In the genomic region with DNA sequence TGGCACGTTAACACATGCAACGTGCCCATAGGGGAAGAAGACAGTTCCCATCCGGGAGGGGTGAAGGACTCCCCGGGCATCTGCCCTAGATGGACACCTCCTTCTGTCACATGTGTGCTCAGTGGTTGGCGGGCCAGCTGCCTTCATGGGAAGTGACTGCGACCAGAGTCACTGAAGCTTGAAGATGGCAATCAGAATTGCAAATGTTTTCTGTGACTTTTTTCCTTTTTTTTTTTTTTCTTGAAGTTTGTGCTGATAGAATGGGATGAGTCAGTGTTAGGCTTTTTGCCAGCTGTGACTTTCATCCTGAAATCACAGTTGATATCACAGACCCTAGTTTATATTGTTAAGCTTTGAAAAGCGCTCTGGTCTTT, we compare ENCODE assay signal across 9 cellular contexts.
DNase-seq lines count a peak whose midpoint lies in the region; ATAC-seq, FAIRE-seq and TF ChIP-seq lines count a peak whose summit lies in the region.
"Had no signal": no experiment of that assay in that cellular context is flagged by ENCODE, and none has a peak within 500 bp of the region (broad histone marks: within the 10 kb centered on the region; RNA-seq: fewer than 3 reads in every experiment).

No MANE protein-coding gene starts in this region.

- DNase-seq in GM12878 (ENCODE audit: low read depth, low spot score) (no peak), Calu3 (no peak), dedifferentiated amniotic fluid mesenchymal stem cell (ENCODE audit: extremely low spot score) (no peak)
- DNase-seq in stimulated activated CD4-positive, alpha-beta T cell treated with anti-CD3 and anti-CD28 coated beads, Interleukin-4, amount 100 ng/mL, for 1 hour: no peak

- SMC1A ChIA-PET in GM12878 (lab: Charles Lee; ENCODE audit: uncharacterized antibody, unreplicated experiment): interaction anchor here (0.9 to 1.4 kb wide), 2 partner anchors 134 to 166 kb away, joined by 3 read pairs; no protein-coding TSS in a partner anchor

- no peaks in the 10 kb centered on the region for H3K36me3 Mint-ChIP-seq in Calu3 (ENCODE audit: insufficient read depth, unreplicated experiment)

- no peak overlapping the region for H3K4me3 Mint-ChIP-seq in Calu3 (ENCODE audit: low read depth, unreplicated experiment)

- H3K36me3 ChIP-seq in GM12878 (ENCODE audit: control insufficient read depth in 2 of 2, insufficient read depth in 2 of 2, low read length in 1 of 2) (peaks cover 2 to 19% of the 10 kb centered on the region in 2 experiments; a peak in 3 of 4 replicates), parathyroid adenoma (ENCODE audit: control insufficient read depth, insufficient read depth, low read length) (no peaks in the 10 kb centered on the region)

- no peaks in the 10 kb centered on the region for H3K27me3 ChIP-seq in GM12878 (replicated peaks in 1 of 2; ENCODE audit: control insufficient read depth in 2 of 2, insufficient read depth in 2 of 2, low read length in 1 of 2)
- no peaks in the 10 kb centered on the region for H3K27me3 ChIP-seq in parathyroid adenoma (ENCODE audit: control insufficient read depth, insufficient read depth, low read length)

- H2AFZ ChIP-seq in GM12878 (ENCODE audit: control insufficient read depth, low read depth, low read length) (no peak overlapping the region), parathyroid adenoma (peak overlapping the region; percentile 5)

- in situ Hi-C loops in GM12878 (cut with MboI): loop anchor here (25.0 kb wide), 1 partner anchor 1398 kb away; no protein-coding TSS in a partner anchor

- H3K79me2 ChIP-seq in GM12878 (ENCODE audit: control insufficient read depth, insufficient read depth, low read length) (no peaks in the 10 kb centered on the region), parathyroid adenoma (no peaks in the 10 kb centered on the region)

- H4K20me1 ChIP-seq in GM12878 (ENCODE audit: control insufficient read depth, insufficient read depth): no peaks in the 10 kb centered on the region

- H3K4me1 Mint-ChIP-seq in Calu3 (ENCODE audit: low read depth, unreplicated experiment): no peaks in the 10 kb centered on the region

- no peak overlapping the region for H3K27ac ChIP-seq in GM12878 (ENCODE audit: control insufficient read depth, insufficient read depth)
- H3K27ac ChIP-seq in parathyroid adenoma: peak overlapping the region; percentile 58

- 17% methylated on average over 7 of the region's 7 CpGs for WGBS in GM12878 (ENCODE audit: insufficient coverage, insufficient replicate concordance, low lambda C conversion rate, missing lambda C conversion rate)

- ATAC-seq in GM18517 (IDR thresholded peaks at IDR 0.05; ENCODE audit: unreplicated experiment): peak; percentile 49
- ATAC-seq in HG02870 (IDR thresholded peaks at IDR 0.05; ENCODE audit: unreplicated experiment): peak; percentile 63
- ATAC-seq in GM12878: peak; percentile 84
- no peak for ATAC-seq in HG02970 (IDR thresholded peaks at IDR 0.05; ENCODE audit: low FRiP score, unreplicated experiment)

- intact Hi-C loops in GM12878 (cut with micrococcal nuclease; ENCODE audit: unreplicated experiment): no loop called here
- intact Hi-C loops in Calu3 (cut with micrococcal nuclease; ENCODE audit: unreplicated experiment): no loop called here

- peak; percentile 31 for FAIRE-seq in GM12878 (lab: Jason Lieb, UNC)

- H3K4me2 ChIP-seq in GM12878 (ENCODE audit: control insufficient read depth, insufficient read depth) (no peak overlapping the region), parathyroid adenoma (ENCODE audit: low read length) (peak overlapping the region; percentile 30)

- H3K27ac Mint-ChIP-seq in Calu3 (ENCODE audit: unreplicated experiment): no peak overlapping the region

- no peak for TF ChIP-seq EP300 in GM12878 (IDR thresholded peaks at IDR 0.05; ENCODE audit: borderline replicate concordance in 1 of 2, control insufficient read depth in 1 of 2, low read depth in 2 of 2, low read length in 2 of 2)

- BruUV-seq in GM12878 (replicated peaks; lab: Mats Ljungman, UMichigan) (no TSS peak), Calu3 (replicated peaks; lab: Mats Ljungman, UMichigan) (no TSS peak)

- H3K9me3 ChIP-seq in GM12878 (replicated peaks; ENCODE audit: control insufficient read depth, insufficient read depth, low read length) (no peaks in the 10 kb centered on the region), parathyroid adenoma (ENCODE audit: control insufficient read depth, low read length) (no peaks in the 10 kb centered on the region)

- RAD21 ChIA-PET in GM12878 (lab: Charles Lee; ENCODE audit: unreplicated experiment): interaction anchor here (2.1 kb wide), 1 partner anchor 15 kb away, joined by 5 read pairs; no protein-coding TSS in a partner anchor

- no peaks in the 10 kb centered on the region for H3K9me3 Mint-ChIP-seq in Calu3 (ENCODE audit: low read depth, unreplicated experiment)

- no peak overlapping the region for H3K4me3 ChIP-seq in GM12878
- H3K4me3 ChIP-seq in parathyroid adenoma (ENCODE audit: low read depth, low read length): no peak overlapping the region
- H3K4me3 ChIP-seq: lung had no signal

- TF ChIP-seq POLR2A in GM12878 (IDR thresholded peaks at IDR 0.05; ENCODE audit: low read depth, low read length): no peak

- no peaks in the 10 kb centered on the region for H3K27me3 Mint-ChIP-seq in Calu3 (ENCODE audit: unreplicated experiment)

- CTCF ChIA-PET in GM12878 (lab: Yijun Ruan, JAX): interaction anchor here (1.0 to 1.6 kb wide), 3 partner anchors 15 to 222 kb away, joined by 3 to 4 read pairs (median 3); no protein-coding TSS in a partner anchor
- CTCF ChIA-PET in Calu3 (lab: Charles Lee): no interaction called here

- H3K4me1 ChIP-seq in GM12878 (ENCODE audit: control insufficient read depth, insufficient read depth, low read length) (peaks cover 4% of the 10 kb centered on the region), parathyroid adenoma (peaks cover 11% of the 10 kb centered on the region)

- no peak for TF ChIP-seq RAD21 in GM12878 (IDR thresholded peaks at IDR 0.05; ENCODE audit: insufficient read depth, low read depth, low read length)

- TF ChIP-seq CTCF in GM12878 (IDR thresholded peaks at IDR 0.05 in 2 of 3, conservative IDR thresholded peaks at IDR 0.05 in 1 of 3; ENCODE audit: control insufficient read depth in 2 of 3, extremely low read depth in 1 of 3, insufficient read depth in 1 of 3, low read depth in 3 of 3, low read length in 3 of 3): no peak
- no peak for TF ChIP-seq CTCF in parathyroid adenoma (IDR thresholded peaks at IDR 0.05)
- no peak for TF ChIP-seq CTCF in Calu3 (IDR thresholded peaks at IDR 0.05; ENCODE audit: unreplicated experiment)

- POLR2A ChIA-PET in GM12878 (lab: Charles Lee): interaction anchor here (0.6 kb wide), 1 partner anchor 54 kb away, joined by 3 read pairs; no protein-coding TSS in a partner anchor

- H3K9ac ChIP-seq in GM12878 (ENCODE audit: control insufficient read depth, insufficient read depth, low read length) (no peak overlapping the region), parathyroid adenoma (no peak overlapping the region)

TF ChIP-seq in GM12878, 131 proteins besides CTCF, POLR2A, EP300 and RAD21 (continues in another document):
- TF ChIP-seq POU2F2 (IDR thresholded peaks at IDR 0.05; ENCODE audit: borderline replicate concordance, low read depth, low read length) (0 out of 3 replicates have a peak, but pooled peaks have one; percentile 34), ZNF384 (IDR thresholded peaks at IDR 0.05; ENCODE audit: borderline replicate concordance, low read depth, low read length) (peak; percentile 76), SREBF1 (IDR thresholded peaks at IDR 0.05; ENCODE audit: low read length) (no peak), MEF2B (IDR thresholded peaks at IDR 0.05; ENCODE audit: partially characterized antibody, poor library complexity, severe bottlenecking) (no peak), SPI1 (IDR thresholded peaks at IDR 0.05; ENCODE audit: borderline replicate concordance, insufficient read depth, low read depth, low read length) (no peak), RUNX3 (IDR thresholded peaks at IDR 0.05; ENCODE audit: low read length) (no peak), ZNF274 (IDR thresholded peaks at IDR 0.05; ENCODE audit: insufficient read depth, insufficient read length) (no peak), KLF5 (IDR thresholded peaks at IDR 0.05; ENCODE audit: partially characterized antibody) (no peak), FOS (IDR thresholded peaks at IDR 0.05; ENCODE audit: borderline replicate concordance, extremely low read depth, insufficient read length) (no peak), KAT2A (conservative IDR thresholded peaks at IDR 0.05; ENCODE audit: control insufficient read depth, low read depth, low read length) (no peak)
- TF ChIP-seq, protein P1, sequence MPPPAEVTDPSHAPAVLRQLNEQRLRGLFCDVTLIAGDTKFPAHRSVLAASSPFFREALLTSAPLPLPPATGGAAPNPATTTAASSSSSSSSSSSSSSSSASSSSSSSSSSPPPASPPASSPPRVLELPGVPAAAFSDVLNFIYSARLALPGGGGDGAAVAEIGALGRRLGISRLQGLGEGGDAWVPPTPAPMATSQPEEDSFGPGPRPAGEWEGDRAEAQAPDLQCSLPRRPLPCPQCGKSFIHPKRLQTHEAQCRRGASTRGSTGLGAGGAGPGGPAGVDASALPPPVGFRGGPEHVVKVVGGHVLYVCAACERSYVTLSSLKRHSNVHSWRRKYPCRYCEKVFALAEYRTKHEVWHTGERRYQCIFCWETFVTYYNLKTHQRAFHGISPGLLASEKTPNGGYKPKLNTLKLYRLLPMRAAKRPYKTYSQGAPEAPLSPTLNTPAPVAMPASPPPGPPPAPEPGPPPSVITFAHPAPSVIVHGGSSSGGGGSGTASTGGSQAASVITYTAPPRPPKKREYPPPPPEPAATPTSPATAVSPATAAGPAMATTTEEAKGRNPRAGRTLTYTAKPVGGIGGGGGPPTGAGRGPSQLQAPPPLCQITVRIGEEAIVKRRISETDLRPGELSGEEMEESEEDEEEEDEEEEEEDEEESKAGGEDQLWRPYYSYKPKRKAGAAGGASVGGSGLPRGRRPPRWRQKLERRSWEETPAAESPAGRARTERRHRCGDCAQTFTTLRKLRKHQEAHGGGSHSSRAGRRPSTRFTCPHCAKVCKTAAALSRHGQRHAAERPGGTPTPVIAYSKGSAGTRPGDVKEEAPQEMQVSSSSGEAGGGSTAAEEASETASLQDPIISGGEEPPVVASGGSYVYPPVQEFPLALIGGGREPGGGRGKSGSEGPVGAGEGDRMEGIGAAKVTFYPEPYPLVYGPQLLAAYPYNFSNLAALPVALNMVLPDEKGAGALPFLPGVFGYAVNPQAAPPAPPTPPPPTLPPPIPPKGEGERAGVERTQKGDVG (CRISPR knock-in tag; IDR thresholded peaks at IDR 0.05): no peak
- TF ChIP-seq, protein P2, sequence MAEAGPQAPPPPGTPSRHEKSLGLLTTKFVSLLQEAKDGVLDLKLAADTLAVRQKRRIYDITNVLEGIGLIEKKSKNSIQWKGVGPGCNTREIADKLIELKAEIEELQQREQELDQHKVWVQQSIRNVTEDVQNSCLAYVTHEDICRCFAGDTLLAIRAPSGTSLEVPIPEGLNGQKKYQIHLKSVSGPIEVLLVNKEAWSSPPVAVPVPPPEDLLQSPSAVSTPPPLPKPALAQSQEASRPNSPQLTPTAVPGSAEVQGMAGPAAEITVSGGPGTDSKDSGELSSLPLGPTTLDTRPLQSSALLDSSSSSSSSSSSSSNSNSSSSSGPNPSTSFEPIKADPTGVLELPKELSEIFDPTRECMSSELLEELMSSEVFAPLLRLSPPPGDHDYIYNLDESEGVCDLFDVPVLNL (IDR thresholded peaks at IDR 0.05; ENCODE audit: low read depth, low read length): no peak
